ENCODE assay signal across 19 cellular contexts in genomic region chr5:148912146-148912545, GRCh38.
A peak's percentile ranks its signal among the peaks of the same experiment; 100 is the strongest.
DNase-seq lines count a peak whose midpoint lies in the region; ATAC-seq and TF ChIP-seq lines count a peak whose summit lies in the region.
"Had no signal": no experiment of that assay in that cellular context is flagged by ENCODE, and none has a peak within 500 bp of the region (broad histone marks: within the 10 kb centered on the region; RNA-seq: fewer than 3 reads in every experiment).

No MANE protein-coding gene starts in this region.

- intact Hi-C loops in dorsolateral prefrontal cortex (cut with DNase I) = no loop called here

- H4K20me1 ChIP-seq in GM23338 (replicated peaks; ENCODE audit: insufficient read depth) (no peaks in the 10 kb centered on the region), hepatocyte (ENCODE audit: insufficient read depth, poor library complexity, severe bottlenecking) (no peaks in the 10 kb centered on the region)

- H3K27me3 ChIP-seq in GM23338 (ENCODE audit: insufficient read depth) (no peaks in the 10 kb centered on the region), adipocyte (replicated peaks; ENCODE audit: control insufficient read depth, insufficient read depth, low read length) (no peaks in the 10 kb centered on the region), skeletal muscle satellite cell (ENCODE audit: control insufficient read depth, insufficient read depth, low read length) (no peaks in the 10 kb centered on the region), dorsolateral prefrontal cortex (no peaks in the 10 kb centered on the region), hepatocyte (no peaks in the 10 kb centered on the region)
- H3K27me3 ChIP-seq: uterus had no signal

- H3K9me3 ChIP-seq in adipocyte (ENCODE audit: control insufficient read depth, low read length) = no peaks in the 10 kb centered on the region
- no peaks in the 10 kb centered on the region for H3K9me3 ChIP-seq in skeletal muscle satellite cell (replicated peaks; ENCODE audit: low read length)
- no peaks in the 10 kb centered on the region for H3K9me3 ChIP-seq in hepatocyte (ENCODE audit: low read depth)
- H3K9me3 ChIP-seq: uterus had no signal

- H3K9ac ChIP-seq in adipocyte (ENCODE audit: low read length) (peak overlapping the region; percentile 31), skeletal muscle satellite cell (ENCODE audit: low read depth, low read length) (peak overlapping the region; percentile 84)

- no peak overlapping the region for H3K4me3 Mint-ChIP-seq in GM23338
- H3K4me3 Mint-ChIP-seq: activated CD4-positive, alpha-beta T cell treated with anti-CD3 and anti-CD28 coated beads for 36 hours; endodermal cell; nephron had no signal

- ATAC-seq in GM23338 = peak; percentile 9; the same call in 1 of the 3 replicates
- ATAC-seq in GM19351 (IDR thresholded peaks at IDR 0.05; ENCODE audit: unreplicated experiment) = no peak
- ATAC-seq in HG03378 (IDR thresholded peaks at IDR 0.05; ENCODE audit: unreplicated experiment) = no peak
- ATAC-seq: activated CD4-positive, alpha-beta T cell treated with anti-CD3 and anti-CD28 coated beads for 36 hours had no signal

- H3K27ac Mint-ChIP-seq in GM23338 = no peak overlapping the region
- H3K27ac Mint-ChIP-seq: activated CD4-positive, alpha-beta T cell treated with anti-CD3 and anti-CD28 coated beads for 36 hours; nephron had no signal

- H2AFZ ChIP-seq in GM23338 (peak overlapping the region; percentile 15; the same call in 1 of the 2 replicates), hepatocyte (no peak overlapping the region)

- H3K27ac ChIP-seq in GM23338 (ENCODE audit: low read depth) = no peak overlapping the region
- no peak overlapping the region for H3K27ac ChIP-seq in dorsolateral prefrontal cortex
- no peak overlapping the region for H3K27ac ChIP-seq in hepatocyte
- H3K27ac ChIP-seq: uterus had no signal

- no peak overlapping the region for H3K4me3 ChIP-seq in GM23338
- H3K4me3 ChIP-seq in adipocyte (ENCODE audit: low read length) = no peak overlapping the region
- no peak overlapping the region for H3K4me3 ChIP-seq in fibroblast of the aortic adventitia (ENCODE audit: low read depth, low read length)
- H3K4me3 ChIP-seq in skeletal muscle satellite cell (ENCODE audit: low read length) = no peak overlapping the region
- H3K4me3 ChIP-seq in dorsolateral prefrontal cortex = no peak overlapping the region
- no peak overlapping the region for H3K4me3 ChIP-seq in hepatocyte
- H3K4me3 ChIP-seq: lung, uterus had no signal

- no peaks in the 10 kb centered on the region for H3K36me3 ChIP-seq in GM23338 (ENCODE audit: insufficient read depth)
- H3K36me3 ChIP-seq in adipocyte (ENCODE audit: control insufficient read depth, insufficient read depth, low read length, severe bottlenecking) = no peaks in the 10 kb centered on the region
- no peaks in the 10 kb centered on the region for H3K36me3 ChIP-seq in skeletal muscle satellite cell (ENCODE audit: insufficient read depth, low read length)
- no peaks in the 10 kb centered on the region for H3K36me3 ChIP-seq in hepatocyte (replicated peaks; ENCODE audit: insufficient read depth, low read depth)
- H3K36me3 ChIP-seq: uterus had no signal

- no peaks in the 10 kb centered on the region for H3K36me3 Mint-ChIP-seq in GM23338 (ENCODE audit: low read depth)

- DNase-seq in GM23338 (ENCODE audit: low spot score) (no peak), adipocyte (ENCODE audit: low read depth) (peak; percentile 30), fibroblast of the aortic adventitia (ENCODE audit: low read depth) (peak; percentile 34), dorsolateral prefrontal cortex (no peak), hepatocyte (ENCODE audit: low spot score) (no peak)
- DNase-seq: activated CD4-positive, alpha-beta T cell treated with anti-CD3 and anti-CD28 coated beads for 36 hours; activated effector memory CD4-positive, alpha-beta T cell treated with anti-CD3 and anti-CD28 coated beads, Interleukin-2, amount 50 U/mL, for 16 hours; NCI-H2081; NCI-H510A; stimulated activated CD4-positive, alpha-beta T cell treated with anti-CD3 and anti-CD28 coated beads, Interleukin-15, amount 100 ng/mL, for 24 hours; stimulated activated naive CD4-positive, alpha-beta T cell; T-helper 9 cell; uterus had no signal

- no peaks in the 10 kb centered on the region for H3F3A ChIP-seq in GM23338 (replicated peaks; ENCODE audit: low read depth)

- WGBS in hepatocyte (ENCODE audit: low lambda C conversion rate, missing lambda C conversion rate) = 75% methylated on average over 1 of the region's 1 CpG

- H3K27me3 Mint-ChIP-seq in GM23338 (ENCODE audit: insufficient read depth, low read depth, poor library complexity) = peaks cover 9% of the 10 kb centered on the region
- H3K27me3 Mint-ChIP-seq: activated CD4-positive, alpha-beta T cell treated with anti-CD3 and anti-CD28 coated beads for 36 hours had no signal

- H3K4me2 ChIP-seq in GM23338 = no peak overlapping the region
- no peak overlapping the region for H3K4me2 ChIP-seq in skeletal muscle satellite cell (ENCODE audit: low read length)
- H3K4me2 ChIP-seq in hepatocyte = no peak overlapping the region

- H3K79me2 ChIP-seq in GM23338 (replicated peaks; ENCODE audit: insufficient read depth) (no peaks in the 10 kb centered on the region), hepatocyte (no peaks in the 10 kb centered on the region)

- no peaks in the 10 kb centered on the region for H3K9me3 Mint-ChIP-seq in GM23338
- H3K9me3 Mint-ChIP-seq: endodermal cell, nephron had no signal

- H3K4me1 ChIP-seq in GM23338 (ENCODE audit: insufficient read depth) (peaks cover 12% of the 10 kb centered on the region), adipocyte (ENCODE audit: control insufficient read depth, insufficient read depth, low read length) (peaks cover 61% of the 10 kb centered on the region), skeletal muscle satellite cell (ENCODE audit: control insufficient read depth, insufficient read depth, low read length) (peaks cover 81% of the 10 kb centered on the region), hepatocyte (ENCODE audit: insufficient read depth) (peaks cover 6% of the 10 kb centered on the region)
- H3K4me1 ChIP-seq: uterus had no signal

- peaks cover 33% of the 10 kb centered on the region for H3K4me1 Mint-ChIP-seq in GM23338
- H3K4me1 Mint-ChIP-seq: activated CD4-positive, alpha-beta T cell treated with anti-CD3 and anti-CD28 coated beads for 36 hours; nephron had no signal

- no peak for TF ChIP-seq CTCF in GM23338 (conservative IDR thresholded peaks at IDR 0.05; ENCODE audit: low read depth in 2 of 2)
- no peak for TF ChIP-seq CTCF in fibroblast of the aortic adventitia (IDR thresholded peaks at IDR 0.05; ENCODE audit: insufficient read depth, low read length)
- no peak for TF ChIP-seq CTCF in dorsolateral prefrontal cortex (IDR thresholded peaks at IDR 0.05 in 54 of 56, conservative IDR thresholded peaks at IDR 0.05 in 2 of 56; ENCODE audit: low read depth in 1 of 56, partially characterized antibody in 56 of 56)
- TF ChIP-seq CTCF in hepatocyte (IDR thresholded peaks at IDR 0.05; ENCODE audit: poor library complexity) = no peak

- H3K9me2 ChIP-seq in GM23338 (ENCODE audit: insufficient read depth) = no peaks in the 10 kb centered on the region
- no peaks in the 10 kb centered on the region for H3K9me2 ChIP-seq in hepatocyte (replicated peaks; ENCODE audit: insufficient read depth)

TF ChIP-seq in GM23338, 12 proteins besides CTCF, POLR2A, EP300 and RAD21 (continues in another document):
- no peak for TF ChIP-seq JUNB (IDR thresholded peaks at IDR 0.05; ENCODE audit: unreplicated experiment)
- no peak for TF ChIP-seq EZH2phosphoT487 (IDR thresholded peaks at IDR 0.05; ENCODE audit: unreplicated experiment)
- no peak for TF ChIP-seq ZNF114 (CRISPR knock-in tag; IDR thresholded peaks at IDR 0.05)
- TF ChIP-seq STAT1 (IDR thresholded peaks at IDR 0.05; ENCODE audit: unreplicated experiment) = no peak
- no peak for TF ChIP-seq CREB1 (CRISPR knock-in tag; IDR thresholded peaks at IDR 0.05; ENCODE audit: low read depth)
- no peak for TF ChIP-seq NANOG (IDR thresholded peaks at IDR 0.05; ENCODE audit: borderline replicate concordance)
- no peak for TF ChIP-seq POLR2AphosphoS5 (IDR thresholded peaks at IDR 0.05; ENCODE audit: low read depth)
- TF ChIP-seq, protein P1, sequence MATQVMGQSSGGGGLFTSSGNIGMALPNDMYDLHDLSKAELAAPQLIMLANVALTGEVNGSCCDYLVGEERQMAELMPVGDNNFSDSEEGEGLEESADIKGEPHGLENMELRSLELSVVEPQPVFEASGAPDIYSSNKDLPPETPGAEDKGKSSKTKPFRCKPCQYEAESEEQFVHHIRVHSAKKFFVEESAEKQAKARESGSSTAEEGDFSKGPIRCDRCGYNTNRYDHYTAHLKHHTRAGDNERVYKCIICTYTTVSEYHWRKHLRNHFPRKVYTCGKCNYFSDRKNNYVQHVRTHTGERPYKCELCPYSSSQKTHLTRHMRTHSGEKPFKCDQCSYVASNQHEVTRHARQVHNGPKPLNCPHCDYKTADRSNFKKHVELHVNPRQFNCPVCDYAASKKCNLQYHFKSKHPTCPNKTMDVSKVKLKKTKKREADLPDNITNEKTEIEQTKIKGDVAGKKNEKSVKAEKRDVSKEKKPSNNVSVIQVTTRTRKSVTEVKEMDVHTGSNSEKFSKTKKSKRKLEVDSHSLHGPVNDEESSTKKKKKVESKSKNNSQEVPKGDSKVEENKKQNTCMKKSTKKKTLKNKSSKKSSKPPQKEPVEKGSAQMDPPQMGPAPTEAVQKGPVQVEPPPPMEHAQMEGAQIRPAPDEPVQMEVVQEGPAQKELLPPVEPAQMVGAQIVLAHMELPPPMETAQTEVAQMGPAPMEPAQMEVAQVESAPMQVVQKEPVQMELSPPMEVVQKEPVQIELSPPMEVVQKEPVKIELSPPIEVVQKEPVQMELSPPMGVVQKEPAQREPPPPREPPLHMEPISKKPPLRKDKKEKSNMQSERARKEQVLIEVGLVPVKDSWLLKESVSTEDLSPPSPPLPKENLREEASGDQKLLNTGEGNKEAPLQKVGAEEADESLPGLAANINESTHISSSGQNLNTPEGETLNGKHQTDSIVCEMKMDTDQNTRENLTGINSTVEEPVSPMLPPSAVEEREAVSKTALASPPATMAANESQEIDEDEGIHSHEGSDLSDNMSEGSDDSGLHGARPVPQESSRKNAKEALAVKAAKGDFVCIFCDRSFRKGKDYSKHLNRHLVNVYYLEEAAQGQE (IDR thresholded peaks at IDR 0.05; ENCODE audit: unreplicated experiment) = no peak
- no peak for TF ChIP-seq EZH2 (IDR thresholded peaks at IDR 0.05; ENCODE audit: low read depth, unreplicated experiment)

Comparison
In these comparisons a context has a peak if more than half of its experiments do, and no peak if none do; other contexts are left out.
1. DNase-seq: peak in adipocyte (single experiment) and fibroblast of the aortic adventitia (single experiment); none in GM23338 (single experiment), dorsolateral prefrontal cortex (0 of 10) and hepatocyte (single experiment).